8 cellular contexts compared by ENCODE assay signal in the genomic region with DNA sequence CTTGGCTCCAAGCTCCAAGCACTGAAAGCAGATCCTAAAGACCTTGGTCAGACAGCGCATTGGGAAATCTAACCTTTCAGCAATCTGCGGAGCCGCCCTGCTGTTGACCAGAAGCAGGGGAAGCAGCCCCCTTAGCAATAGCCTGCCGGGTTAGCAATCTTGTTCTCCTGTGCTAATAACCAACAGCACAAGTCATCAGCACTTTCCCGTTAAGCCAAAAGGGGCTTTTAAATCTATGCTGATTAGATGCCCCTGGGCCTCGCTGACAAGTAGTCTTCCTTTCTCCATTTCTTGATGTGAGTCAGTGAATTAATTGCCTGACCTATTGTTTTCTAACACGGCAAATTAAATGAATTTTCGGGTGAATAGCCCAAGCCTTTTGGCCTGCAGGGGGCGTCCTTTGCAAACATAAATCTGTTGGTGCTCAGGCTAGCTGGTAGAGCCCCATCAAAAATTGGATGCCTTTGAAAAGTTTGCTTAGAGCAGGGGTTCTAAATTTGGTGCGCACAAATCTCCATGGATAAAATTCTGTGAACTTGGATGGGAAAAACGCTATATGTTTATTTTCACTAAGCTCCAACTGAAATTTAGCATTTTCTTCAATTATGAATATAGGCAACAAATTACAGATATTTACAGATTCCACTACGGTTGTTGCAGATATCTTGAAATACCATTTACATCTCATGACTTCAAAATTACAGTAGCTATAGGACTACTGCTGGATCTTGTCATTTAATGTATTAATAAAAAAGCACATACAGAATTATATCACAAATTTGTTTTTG. TPM values are rescaled to one million over a fixed set of nuclear protein-coding genes. Genes with fewer than 3 reads are reported as not detected.
DNase-seq lines count a peak whose midpoint lies in the region; ATAC-seq, FAIRE-seq and TF ChIP-seq lines count a peak whose summit lies in the region.

No MANE protein-coding gene starts in this region.

- no peaks in the 10 kb centered on the region for H3K27me3 ChIP-seq in pancreas
- no peaks in the 10 kb centered on the region for H3K27me3 ChIP-seq in thyroid gland

- intact Hi-C loops in pancreas (cut with DNase I) (loop anchor here in 2 of 3 donors (10.0 kb wide), 3 partner anchors 325 to 725 kb away; partner anchors contain the start of gene SPATS2L (in 1 of the 2)), thyroid gland (cut with DNase I) (loop anchor here (5.0 to 10.0 kb wide), 2 partner anchors 335 to 502 kb away; no protein-coding TSS in a partner anchor)

- H3K27ac ChIP-seq in pancreas (no peak overlapping the region), thyroid gland (no peak overlapping the region)

- no peak for TF ChIP-seq POLR2A in thyroid gland (IDR thresholded peaks at IDR 0.05)

- H3K36me3 ChIP-seq in pancreas (no peaks in the 10 kb centered on the region), thyroid gland (no peaks in the 10 kb centered on the region)

- FAIRE-seq in pancreas (lab: Jason Lieb, UNC): peak; percentile 71

- peak; percentile 80 to 88 (median 88) for ATAC-seq in pancreas

- TF ChIP-seq CTCF in pancreas (IDR thresholded peaks at IDR 0.05): peak; percentile 58 to 79 (median 76)
- TF ChIP-seq CTCF in thyroid gland (IDR thresholded peaks at IDR 0.05): peak; percentile 61 to 85 (median 79)

- no peak overlapping the region for H3K4me3 ChIP-seq in Jurkat, Clone E6-1 (ENCODE audit: low read length)
- peak overlapping the region in 1 of 4 donors; percentile 9 for H3K4me3 ChIP-seq in pancreas
- no peak overlapping the region for H3K4me3 ChIP-seq in thyroid gland (replicated peaks in 1 of 3)

- H3K9me3 ChIP-seq in pancreas: no peaks in the 10 kb centered on the region
- H3K9me3 ChIP-seq in thyroid gland: no peaks in the 10 kb centered on the region

- in situ Hi-C loops in SK-MEL-5 (cut with HindIII; ENCODE audit: low pct_unique_long_range_greater_than_20kb, low sequenced_read_pairs): no loop called here

- H3K4me1 ChIP-seq in pancreas (peaks cover 0 to 12% (median 4%) of the 10 kb centered on the region in 3 donors), thyroid gland (peaks cover 0 to 4% of the 10 kb centered on the region in 2 donors)

- peak; percentile 84 for DNase-seq in activated gamma-delta T cell treated with Interleukin-2 at 50 U/mL for 16 hours
- no peak for DNase-seq in activated gamma-delta T cell (lab: John Stamatoyannopoulos, UW)
- peak; percentile 61 for DNase-seq in Jurkat, Clone E6-1 (ENCODE audit: low read depth, low spot score)
- DNase-seq in SK-MEL-5 (ENCODE audit: low read depth, low spot score): peak; percentile 79
- DNase-seq in activated gamma-delta T cell treated with anti-CD3 and anti-CD28 coated beads, Interleukin-2, amount 50 U/mL, for 16 hours (ENCODE audit: low read depth): peak; percentile 74
- peak; percentile 76 for DNase-seq in glomerular visceral epithelial cell (ENCODE audit: extremely low spot score)
- peak; percentile 61 to 98 (median 82) for DNase-seq in pancreas
- peak; percentile 84 to 88 for DNase-seq in thyroid gland

- 11 to 13% methylated on average over 12 of the region's 12 CpGs for WGBS in pancreas, 2 donors
- 15 to 18% methylated on average over 12 of the region's 12 CpGs for WGBS in thyroid gland, 2 donors

RNA-seq across cellular contexts. Expression of gene MAIP1, which starts 24.7 kb away (rescaled TPM):
- 46.1 TPM for polyA plus RNA-seq in Jurkat, Clone E6-1 (2012; ENCODE audit: insufficient read depth, insufficient read length)
- 32.4 and 37.4 TPM in 2 replicates for total RNA-seq in SK-MEL-5 (2014; rRNA removed; shearing (Covaris generic))
- 26.0 and 38.1 TPM in 2 replicates for polyA plus RNA-seq in SK-MEL-5 (2015; cell fraction: cytosol; rRNA removed)
- polyA plus RNA-seq in SK-MEL-5 (2015; cell fraction: nucleus; rRNA removed): 3.6 and 12.3 TPM in 2 replicates
- 1 to 10 TPM; 3.6 to 8.8 (median 6.4) TPM for total RNA-seq in pancreas
- 1 to 10 TPM; 3.7 to 8.4 TPM for polyA plus RNA-seq in pancreas
- 10 to 100 TPM; 18.9 to 28.6 (median 25.9) TPM for total RNA-seq in thyroid gland

RNA-seq across cellular contexts. Expression of gene TYW5, which starts 24.7 kb away (rescaled TPM):
- 5.6 TPM for polyA plus RNA-seq in Jurkat, Clone E6-1 (2012; ENCODE audit: insufficient read depth, insufficient read length)
- total RNA-seq in SK-MEL-5 (2014; rRNA removed; shearing (Covaris generic)): 15.2 and 15.8 TPM in 2 replicates
- 6.8 and 7.2 TPM in 2 replicates for polyA plus RNA-seq in SK-MEL-5 (2015; cell fraction: cytosol; rRNA removed)
- polyA plus RNA-seq in SK-MEL-5 (2015; cell fraction: nucleus; rRNA removed): 29.0 and 33.5 TPM in 2 replicates
- total RNA-seq in pancreas: 1 to 10 TPM; 2.0 to 4.9 (median 2.5) TPM
- 1 to 10 TPM; 2.2 to 3.0 TPM for polyA plus RNA-seq in pancreas
- total RNA-seq in thyroid gland: 10 to 100 TPM in 2 of 4 donors, 1 to 10 TPM in 2; 9.0 to 18.9 (median 11.1) TPM
